25 cellular contexts compared by ENCODE assay signal in the genomic region with DNA sequence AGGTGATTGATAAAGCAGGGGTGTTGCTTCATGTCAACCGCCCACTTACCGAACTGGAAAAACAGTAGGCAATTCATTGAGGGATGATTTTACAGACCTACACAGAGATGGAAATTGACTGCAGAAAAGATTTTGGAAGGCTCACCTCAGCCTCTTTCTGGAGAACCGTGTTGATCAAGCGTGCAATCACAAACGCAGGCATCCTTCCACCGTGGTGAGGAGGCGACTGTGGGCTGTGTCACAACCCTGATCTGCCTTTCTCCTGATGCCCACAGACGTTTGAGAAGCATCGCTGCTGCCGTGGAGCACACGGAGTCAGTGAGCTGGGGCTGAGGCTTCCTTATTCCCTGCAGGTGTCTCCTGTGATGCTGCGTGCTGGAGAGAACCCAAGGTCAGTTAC.
A peak's percentile ranks its signal among the peaks of the same experiment; 100 is the strongest.
DNase-seq lines count a peak whose midpoint lies in the region; TF ChIP-seq lines count a peak whose summit lies in the region.
"Had no signal": no experiment of that assay in that cellular context is flagged by ENCODE, and none has a peak within 500 bp of the region (broad histone marks: within the 10 kb centered on the region; RNA-seq: fewer than 3 reads in every experiment).

No MANE protein-coding gene starts in this region.

- H3K4me2 ChIP-seq in BLaER1 treated with 17β-estradiol and CSF1 and Interleukin-3, amounts not matched to agents 10 nM and 100 nM = peak overlapping the region; percentile 4 to 90 (median 66); a peak in 19 of 22 replicates
- no peak overlapping the region for H3K4me2 ChIP-seq in neural progenitor cell
- no peak overlapping the region for H3K4me2 ChIP-seq in mammary epithelial cell (ENCODE audit: insufficient read depth, low read depth, low read length)
- no peak overlapping the region for H3K4me2 ChIP-seq in osteoblast (ENCODE audit: insufficient read depth, low read length)

- H4K20me1 ChIP-seq in BLaER1 treated with 17β-estradiol and CSF1 and Interleukin-3, amounts not matched to agents 10 nM and 100 nM = no peaks in the 10 kb centered on the region
- H4K20me1 ChIP-seq in neural progenitor cell (ENCODE audit: low read depth) (no peaks in the 10 kb centered on the region), mammary epithelial cell (ENCODE audit: insufficient read depth, low read length) (no peaks in the 10 kb centered on the region), osteoblast (ENCODE audit: insufficient read depth, low read length) (no peaks in the 10 kb centered on the region)

- H3K36me3 Mint-ChIP-seq in neural progenitor cell (no peaks in the 10 kb centered on the region), type B pancreatic cell (no peaks in the 10 kb centered on the region)
- H3K36me3 Mint-ChIP-seq: CD14-positive monocyte; CD4-positive, alpha-beta memory T cell; CD4-positive, CD25-positive, alpha-beta regulatory T cell; CD8-positive, alpha-beta memory T cell had no signal

- H3K4me1 Mint-ChIP-seq in neural progenitor cell (peaks cover 10% of the 10 kb centered on the region), type B pancreatic cell (ENCODE audit: unreplicated experiment) (peaks cover 7% of the 10 kb centered on the region)
- H3K4me1 Mint-ChIP-seq: CD14-positive monocyte; CD4-positive, alpha-beta memory T cell; CD4-positive, CD25-positive, alpha-beta regulatory T cell; CD8-positive, alpha-beta memory T cell had no signal

- WGBS in mammary epithelial cell (ENCODE audit: low coverage, missing lambda C conversion rate) = 16% methylated on average over 11 of the region's 12 CpGs

- H3K4me3 ChIP-seq in BLaER1 treated with 17β-estradiol and CSF1 and Interleukin-3, amounts not matched to agents 10 nM and 100 nM = peak overlapping the region in 2 of 10 experiments; percentile 8 to 23; a peak in 1 of 20 replicates
- no peak overlapping the region for H3K4me3 ChIP-seq in neural progenitor cell
- H3K4me3 ChIP-seq in mammary epithelial cell (replicated peaks in 1 of 3; ENCODE audit: insufficient read depth in 1 of 3, low read depth in 2 of 3, low read length in 3 of 3) = no peak overlapping the region
- no peak overlapping the region for H3K4me3 ChIP-seq in osteoblast (ENCODE audit: insufficient read depth, low read length)
- H3K4me3 ChIP-seq: GM12878 had no signal

- no peaks in the 10 kb centered on the region for H3K36me3 ChIP-seq in BLaER1 treated with 17β-estradiol and CSF1 and Interleukin-3, amounts not matched to agents 10 nM and 100 nM
- no peaks in the 10 kb centered on the region for H3K36me3 ChIP-seq in neural progenitor cell
- no peaks in the 10 kb centered on the region for H3K36me3 ChIP-seq in mammary epithelial cell (ENCODE audit: insufficient read depth, low read length)
- no peaks in the 10 kb centered on the region for H3K36me3 ChIP-seq in osteoblast (ENCODE audit: insufficient read depth, low read length)
- H3K36me3 ChIP-seq: BE2C had no signal

- H3K27me3 ChIP-seq in BLaER1 treated with 17β-estradiol and CSF1 and Interleukin-3, amounts not matched to agents 10 nM and 100 nM = peaks cover 0 to 27% (median 0%) of the 10 kb centered on the region in 11 experiments; a peak in 11 of 22 replicates
- no peaks in the 10 kb centered on the region for H3K27me3 ChIP-seq in neural progenitor cell
- H3K27me3 ChIP-seq in mammary epithelial cell (ENCODE audit: insufficient read depth, low read length) = no peaks in the 10 kb centered on the region
- H3K27me3 ChIP-seq in osteoblast (ENCODE audit: insufficient read depth, low read length) = no peaks in the 10 kb centered on the region
- H3K27me3 ChIP-seq: BE2C had no signal

- no peak overlapping the region for H2AFZ ChIP-seq in neural progenitor cell (replicated peaks)
- H2AFZ ChIP-seq in mammary epithelial cell (ENCODE audit: low read depth, low read length) = no peak overlapping the region
- no peak overlapping the region for H2AFZ ChIP-seq in osteoblast (ENCODE audit: low read length)

- H3K9me3 ChIP-seq in BLaER1 treated with 17β-estradiol and CSF1 and Interleukin-3, amounts not matched to agents 10 nM and 100 nM (replicated peaks in 1 of 11) = peaks cover 0 to 8% (median 3%) of the 10 kb centered on the region in 11 experiments; a peak in 6 of 22 replicates
- H3K9me3 ChIP-seq in neural progenitor cell (ENCODE audit: low read depth) (no peaks in the 10 kb centered on the region), mammary epithelial cell (replicated peaks; ENCODE audit: insufficient read depth, low read length) (peaks cover 4% of the 10 kb centered on the region), osteoblast (ENCODE audit: low read depth, low read length) (peaks cover 2% of the 10 kb centered on the region)
- H3K9me3 ChIP-seq: BE2C had no signal

- in situ Hi-C loops in mammary epithelial cell (cut with MboI; ENCODE audit: low sequenced_read_pairs in 2 of 2) = no loop called here

- no peaks in the 10 kb centered on the region for H3F3A ChIP-seq in neural progenitor cell (ENCODE audit: low read depth)

- BruUV-seq in mammary epithelial cell (replicated peaks; lab: Mats Ljungman, UMichigan) = no TSS peak

- H3K27me3 Mint-ChIP-seq in neural progenitor cell (ENCODE audit: insufficient read depth, low read depth) (peaks cover 5% of the 10 kb centered on the region), type B pancreatic cell (peaks cover 5% of the 10 kb centered on the region)

- H3K9me3 Mint-ChIP-seq in neural progenitor cell (peaks cover 7% of the 10 kb centered on the region), type B pancreatic cell (no peaks in the 10 kb centered on the region)
- H3K9me3 Mint-ChIP-seq: CD4-positive, CD25-positive, alpha-beta regulatory T cell had no signal

- TF ChIP-seq CTCF in neural progenitor cell (IDR thresholded peaks at IDR 0.05) (no peak), type B pancreatic cell (conservative IDR thresholded peaks at IDR 0.05) (no peak), mammary epithelial cell (conservative IDR thresholded peaks at IDR 0.05 in 1 of 2, IDR thresholded peaks at IDR 0.05 in 1 of 2; ENCODE audit: extremely low read depth in 1 of 2, insufficient read depth in 1 of 2, low read depth in 1 of 2, low read length in 2 of 2) (no peak), osteoblast (IDR thresholded peaks at IDR 0.05; ENCODE audit: extremely low read depth, low read depth, low read length) (no peak)

- CTCF ChIA-PET in mammary epithelial cell (lab: Charles Lee; ENCODE audit: low non-redundant PET) = no interaction called here

- DNase-seq in head of caudate nucleus (peak in 29 of 42 donors; percentile 13 to 78 (median 42)), neural progenitor cell (ENCODE audit: low spot score) (no peak), type B pancreatic cell (ENCODE audit: extremely low spot score, unreplicated experiment) (no peak), MV-4-11 (lab: John Stamatoyannopoulos, UW) (no peak), Kasumi-1 (lab: John Stamatoyannopoulos, UW) (no peak), mammary epithelial cell (no peak), osteoblast (ENCODE audit: insufficient read length, low spot score, missing footprints) (no peak)
- DNase-seq: 8988T; ACHN; BE2C; C1 segment of cervical spinal cord; CD4-positive, alpha-beta memory T cell; CD4-positive, CD25-positive, alpha-beta regulatory T cell; CD8-positive, alpha-beta memory T cell; COR-L47; DMS 273 treated with DMSO at 0.1 percent for 48 hours; DMS153; DMS53; DMS79; DND-41; EL; GDM1 had no signal

- H3K9ac ChIP-seq in BLaER1 treated with 17β-estradiol and CSF1 and Interleukin-3, amounts not matched to agents 10 nM and 100 nM = peak overlapping the region in 4 of 11 experiments; percentile 7 to 67 (median 34); a peak in 2 of 22 replicates
- H3K9ac ChIP-seq in neural progenitor cell (no peak overlapping the region), mammary epithelial cell (ENCODE audit: insufficient read depth, low read length) (no peak overlapping the region)

- H3K27ac Mint-ChIP-seq in neural progenitor cell (peak overlapping the region; percentile 80), type B pancreatic cell (peak overlapping the region; percentile 23)
- H3K27ac Mint-ChIP-seq: CD14-positive monocyte; CD4-positive, alpha-beta memory T cell; CD4-positive, CD25-positive, alpha-beta regulatory T cell; CD8-positive, alpha-beta memory T cell had no signal

- dilution Hi-C loops in mammary epithelial cell (cut with HindIII; ENCODE audit: low sequenced_read_pairs) = no loop called here

- peaks cover 12 to 41% (median 27%) of the 10 kb centered on the region in 10 experiments for H3K4me1 ChIP-seq in BLaER1 treated with 17β-estradiol and CSF1 and Interleukin-3, amounts not matched to agents 10 nM and 100 nM
- H3K4me1 ChIP-seq in neural progenitor cell (no peaks in the 10 kb centered on the region), mammary epithelial cell (ENCODE audit: insufficient read depth, low read length) (no peaks in the 10 kb centered on the region), osteoblast (ENCODE audit: insufficient read depth, low read length) (no peaks in the 10 kb centered on the region)
- H3K4me1 ChIP-seq: BE2C had no signal

- H3K79me2 ChIP-seq in neural progenitor cell (ENCODE audit: low read depth) (no peaks in the 10 kb centered on the region), mammary epithelial cell (ENCODE audit: insufficient read depth, low read length) (no peaks in the 10 kb centered on the region), osteoblast (ENCODE audit: insufficient read depth, low read length) (no peaks in the 10 kb centered on the region)

- H3K27ac ChIP-seq in BLaER1 treated with 17β-estradiol and CSF1 and Interleukin-3, amounts not matched to agents 10 nM and 100 nM = peak overlapping the region in 2 of 11 experiments; percentile 39 to 67; a peak in 2 of 22 replicates
- H3K27ac ChIP-seq in neural progenitor cell = no peak overlapping the region
- H3K27ac ChIP-seq in mammary epithelial cell (ENCODE audit: insufficient read depth, low read depth, low read length) = no peak overlapping the region
- H3K27ac ChIP-seq in osteoblast (ENCODE audit: low read depth, low read length) = no peak overlapping the region

- H3K4me3 Mint-ChIP-seq in neural progenitor cell (no peak overlapping the region), type B pancreatic cell (no peak overlapping the region)
- H3K4me3 Mint-ChIP-seq: CD14-positive monocyte; CD4-positive, alpha-beta memory T cell; CD4-positive, CD25-positive, alpha-beta regulatory T cell; CD8-positive, alpha-beta memory T cell had no signal

- intact Hi-C loops in head of caudate nucleus (cut with DNase I) (no loop called here), mammary epithelial cell (cut with micrococcal nuclease) (no loop called here)

Comparison
In these comparisons a context has a peak if more than half of its experiments do, and no peak if none do; other contexts are left out.
1. H3K4me2 ChIP-seq: peak in BLaER1 treated with 17β-estradiol and CSF1 and Interleukin-3, amounts not matched to agents 10 nM and 100 nM (11 of 11); none in neural progenitor cell (single experiment), mammary epithelial cell (single experiment) and osteoblast (single experiment).
2. DNase-seq: peak in head of caudate nucleus (29 of 42); none in neural progenitor cell (single experiment), type B pancreatic cell (single experiment), MV-4-11 (single experiment), Kasumi-1 (0 of 2), mammary epithelial cell (single experiment) and osteoblast (single experiment).